In genomic region chr17:61460796-61461585, GRCh38 we compare ENCODE assay signal across 1 cellular context.
TF ChIP-seq lines count a peak whose summit lies in the region.

No MANE protein-coding gene starts in this region.

TF ChIP-seq in HepG2, 621 proteins besides CTCF, POLR2A, EP300 and RAD21 (continued from another document and continues in another):
- TF ChIP-seq, protein P1, sequence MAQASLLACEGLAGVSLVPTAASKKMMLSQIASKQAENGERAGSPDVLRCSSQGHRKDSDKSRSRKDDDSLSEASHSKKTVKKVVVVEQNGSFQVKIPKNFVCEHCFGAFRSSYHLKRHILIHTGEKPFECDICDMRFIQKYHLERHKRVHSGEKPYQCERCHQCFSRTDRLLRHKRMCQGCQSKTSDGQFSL (CRISPR knock-in tag; IDR thresholded peaks at IDR 0.05): no peak
- TF ChIP-seq TCF7 (IDR thresholded peaks at IDR 0.05; ENCODE audit: low read depth): peak; percentile 99
- TF ChIP-seq, protein P2, sequence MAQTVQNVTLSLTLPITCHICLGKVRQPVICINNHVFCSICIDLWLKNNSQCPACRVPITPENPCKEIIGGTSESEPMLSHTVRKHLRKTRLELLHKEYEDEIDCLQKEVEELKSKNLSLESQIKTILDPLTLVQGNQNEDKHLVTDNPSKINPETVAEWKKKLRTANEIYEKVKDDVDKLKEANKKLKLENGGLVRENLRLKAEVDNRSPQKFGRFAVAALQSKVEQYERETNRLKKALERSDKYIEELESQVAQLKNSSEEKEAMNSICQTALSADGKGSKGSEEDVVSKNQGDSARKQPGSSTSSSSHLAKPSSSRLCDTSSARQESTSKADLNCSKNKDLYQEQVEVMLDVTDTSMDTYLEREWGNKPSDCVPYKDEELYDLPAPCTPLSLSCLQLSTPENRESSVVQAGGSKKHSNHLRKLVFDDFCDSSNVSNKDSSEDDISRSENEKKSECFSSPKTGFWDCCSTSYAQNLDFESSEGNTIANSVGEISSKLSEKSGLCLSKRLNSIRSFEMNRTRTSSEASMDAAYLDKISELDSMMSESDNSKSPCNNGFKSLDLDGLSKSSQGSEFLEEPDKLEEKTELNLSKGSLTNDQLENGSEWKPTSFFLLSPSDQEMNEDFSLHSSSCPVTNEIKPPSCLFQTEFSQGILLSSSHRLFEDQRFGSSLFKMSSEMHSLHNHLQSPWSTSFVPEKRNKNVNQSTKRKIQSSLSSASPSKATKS (CRISPR knock-in tag; IDR thresholded peaks at IDR 0.05): no peak
- TF ChIP-seq RXRB (CRISPR knock-in tag; IDR thresholded peaks at IDR 0.05; ENCODE audit: borderline replicate concordance): peak; percentile 73
- no peak for TF ChIP-seq ELF4 (CRISPR knock-in tag; IDR thresholded peaks at IDR 0.05; ENCODE audit: borderline replicate concordance)
- no peak for TF ChIP-seq ZNF619 (CRISPR knock-in tag; IDR thresholded peaks at IDR 0.05)
- no peak for TF ChIP-seq ZNF136 (CRISPR knock-in tag; IDR thresholded peaks at IDR 0.05; ENCODE audit: low read depth)
- TF ChIP-seq PHF21A (CRISPR knock-in tag; IDR thresholded peaks at IDR 0.05): peak; percentile 82
- TF ChIP-seq ZNF382 (CRISPR knock-in tag; IDR thresholded peaks at IDR 0.05; ENCODE audit: borderline replicate concordance): no peak
- TF ChIP-seq, protein P3, sequence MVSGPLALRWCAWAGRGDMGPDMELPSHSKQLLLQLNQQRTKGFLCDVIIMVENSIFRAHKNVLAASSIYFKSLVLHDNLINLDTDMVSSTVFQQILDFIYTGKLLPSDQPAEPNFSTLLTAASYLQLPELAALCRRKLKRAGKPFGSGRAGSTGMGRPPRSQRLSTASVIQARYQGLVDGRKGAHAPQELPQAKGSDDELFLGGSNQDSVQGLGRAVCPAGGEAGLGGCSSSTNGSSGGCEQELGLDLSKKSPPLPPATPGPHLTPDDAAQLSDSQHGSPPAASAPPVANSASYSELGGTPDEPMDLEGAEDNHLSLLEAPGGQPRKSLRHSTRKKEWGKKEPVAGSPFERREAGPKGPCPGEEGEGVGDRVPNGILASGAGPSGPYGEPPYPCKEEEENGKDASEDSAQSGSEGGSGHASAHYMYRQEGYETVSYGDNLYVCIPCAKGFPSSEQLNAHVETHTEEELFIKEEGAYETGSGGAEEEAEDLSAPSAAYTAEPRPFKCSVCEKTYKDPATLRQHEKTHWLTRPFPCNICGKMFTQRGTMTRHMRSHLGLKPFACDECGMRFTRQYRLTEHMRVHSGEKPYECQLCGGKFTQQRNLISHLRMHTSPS (CRISPR knock-in tag; IDR thresholded peaks at IDR 0.05; ENCODE audit: low read depth): no peak
- TF ChIP-seq NFKBIZ (CRISPR knock-in tag; IDR thresholded peaks at IDR 0.05): 0 out of 2 replicates have a peak, but pooled peaks have one; percentile 39
- TF ChIP-seq CSRNP1 (CRISPR knock-in tag; IDR thresholded peaks at IDR 0.05): no peak
- no peak for TF ChIP-seq SIN3B (IDR thresholded peaks at IDR 0.05; ENCODE audit: low read length)
- TF ChIP-seq DR1 (CRISPR knock-in tag; IDR thresholded peaks at IDR 0.05): no peak
- TF ChIP-seq ZEB1 (IDR thresholded peaks at IDR 0.05; ENCODE audit: insufficient replicate concordance, low read depth): no peak
- no peak for TF ChIP-seq DZIP1 (CRISPR knock-in tag; IDR thresholded peaks at IDR 0.05)
- no peak for TF ChIP-seq SNAPC5 (CRISPR knock-in tag; IDR thresholded peaks at IDR 0.05; ENCODE audit: borderline replicate concordance)
- no peak for TF ChIP-seq TBP (CRISPR knock-in tag; IDR thresholded peaks at IDR 0.05)
- TF ChIP-seq, protein P4, sequence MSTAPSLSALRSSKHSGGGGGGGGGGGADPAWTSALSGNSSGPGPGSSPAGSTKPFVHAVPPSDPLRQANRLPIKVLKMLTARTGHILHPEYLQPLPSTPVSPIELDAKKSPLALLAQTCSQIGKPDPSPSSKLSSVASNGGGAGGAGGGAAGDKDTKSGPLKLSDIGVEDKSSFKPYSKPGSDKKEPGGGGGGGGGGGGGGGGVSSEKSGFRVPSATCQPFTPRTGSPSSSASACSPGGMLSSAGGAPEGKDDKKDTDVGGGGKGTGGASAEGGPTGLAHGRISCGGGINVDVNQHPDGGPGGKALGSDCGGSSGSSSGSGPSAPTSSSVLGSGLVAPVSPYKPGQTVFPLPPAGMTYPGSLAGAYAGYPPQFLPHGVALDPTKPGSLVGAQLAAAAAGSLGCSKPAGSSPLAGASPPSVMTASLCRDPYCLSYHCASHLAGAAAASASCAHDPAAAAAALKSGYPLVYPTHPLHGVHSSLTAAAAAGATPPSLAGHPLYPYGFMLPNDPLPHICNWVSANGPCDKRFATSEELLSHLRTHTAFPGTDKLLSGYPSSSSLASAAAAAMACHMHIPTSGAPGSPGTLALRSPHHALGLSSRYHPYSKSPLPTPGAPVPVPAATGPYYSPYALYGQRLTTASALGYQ (CRISPR knock-in tag; IDR thresholded peaks at IDR 0.05): peak; percentile 91
- no peak for TF ChIP-seq EEA1 (CRISPR knock-in tag; IDR thresholded peaks at IDR 0.05; ENCODE audit: borderline replicate concordance)
- TF ChIP-seq RELA (CRISPR knock-in tag; IDR thresholded peaks at IDR 0.05): no peak
- no peak for TF ChIP-seq ZNF367 (CRISPR knock-in tag; IDR thresholded peaks at IDR 0.05; ENCODE audit: borderline replicate concordance)
- TF ChIP-seq FLYWCH1 (CRISPR knock-in tag; IDR thresholded peaks at IDR 0.05): no peak
- TF ChIP-seq ZNF263 (CRISPR knock-in tag; IDR thresholded peaks at IDR 0.05): no peak
- TF ChIP-seq XRCC5 (optimal IDR thresholded peaks at IDR 0.05; ENCODE audit: low read length): peak; percentile 1
- no peak for TF ChIP-seq ZFP36L2 (CRISPR knock-in tag; IDR thresholded peaks at IDR 0.05)
- TF ChIP-seq, protein P5, sequence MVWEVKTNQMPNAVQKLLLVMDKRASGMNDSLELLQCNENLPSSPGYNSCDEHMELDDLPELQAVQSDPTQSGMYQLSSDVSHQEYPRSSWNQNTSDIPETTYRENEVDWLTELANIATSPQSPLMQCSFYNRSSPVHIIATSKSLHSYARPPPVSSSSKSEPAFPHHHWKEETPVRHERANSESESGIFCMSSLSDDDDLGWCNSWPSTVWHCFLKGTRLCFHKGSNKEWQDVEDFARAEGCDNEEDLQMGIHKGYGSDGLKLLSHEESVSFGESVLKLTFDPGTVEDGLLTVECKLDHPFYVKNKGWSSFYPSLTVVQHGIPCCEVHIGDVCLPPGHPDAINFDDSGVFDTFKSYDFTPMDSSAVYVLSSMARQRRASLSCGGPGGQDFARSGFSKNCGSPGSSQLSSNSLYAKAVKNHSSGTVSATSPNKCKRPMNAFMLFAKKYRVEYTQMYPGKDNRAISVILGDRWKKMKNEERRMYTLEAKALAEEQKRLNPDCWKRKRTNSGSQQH (CRISPR knock-in tag; IDR thresholded peaks at IDR 0.05; ENCODE audit: low read depth): 0 out of 2 replicates have a peak, but pooled peaks have one; percentile 25
- TF ChIP-seq SRSF1 (optimal IDR thresholded peaks at IDR 0.05; ENCODE audit: low read depth, low read length): no peak
- peak; percentile 92 for TF ChIP-seq CREM (IDR thresholded peaks at IDR 0.05)
- TF ChIP-seq CREM (CRISPR knock-in tag; IDR thresholded peaks at IDR 0.05): no peak
- TF ChIP-seq ZNF160 (CRISPR knock-in tag; IDR thresholded peaks at IDR 0.05): no peak
- no peak for TF ChIP-seq ZBTB38 (CRISPR knock-in tag; IDR thresholded peaks at IDR 0.05)
- no peak for TF ChIP-seq MBNL3 (CRISPR knock-in tag; conservative IDR thresholded peaks at IDR 0.05)
- TF ChIP-seq ESRRA (CRISPR knock-in tag; IDR thresholded peaks at IDR 0.05; ENCODE audit: low read depth): no peak
- peak; percentile 36; the same call in 1 of the 2 replicates for TF ChIP-seq IKZF5 (CRISPR knock-in tag; IDR thresholded peaks at IDR 0.05)
- TF ChIP-seq, protein P6, sequence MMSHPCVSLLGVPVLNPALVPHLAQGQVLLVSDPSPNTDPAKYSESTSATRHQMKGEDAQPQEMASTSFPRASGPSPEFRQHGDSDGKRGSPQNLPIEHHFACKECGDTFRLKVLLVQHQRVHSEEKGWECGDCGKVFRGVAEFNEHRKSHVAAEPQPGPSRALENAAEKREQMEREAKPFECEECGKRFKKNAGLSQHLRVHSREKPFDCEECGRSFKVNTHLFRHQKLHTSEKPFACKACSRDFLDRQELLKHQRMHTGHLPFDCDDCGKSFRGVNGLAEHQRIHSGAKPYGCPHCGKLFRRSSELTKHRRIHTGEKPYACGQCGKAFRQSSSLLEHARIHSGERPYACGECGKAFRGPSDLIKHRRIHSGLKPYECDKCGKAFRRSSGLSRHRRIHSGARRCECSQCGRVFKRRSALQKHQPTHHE (CRISPR knock-in tag; IDR thresholded peaks at IDR 0.05; ENCODE audit: borderline replicate concordance): no peak
- no peak for TF ChIP-seq ZNF784 (CRISPR knock-in tag; IDR thresholded peaks at IDR 0.05; ENCODE audit: borderline replicate concordance)
- no peak for TF ChIP-seq RFX1 (IDR thresholded peaks at IDR 0.05)
- no peak for TF ChIP-seq MLLT10 (CRISPR knock-in tag; IDR thresholded peaks at IDR 0.05)
- no peak for TF ChIP-seq ZNF615 (CRISPR knock-in tag; IDR thresholded peaks at IDR 0.05; ENCODE audit: borderline replicate concordance)
- no peak for TF ChIP-seq ZNF83 (CRISPR knock-in tag; IDR thresholded peaks at IDR 0.05; ENCODE audit: borderline replicate concordance)
- no peak for TF ChIP-seq NBN (conservative IDR thresholded peaks at IDR 0.05)
- no peak for TF ChIP-seq THAP9 (CRISPR knock-in tag; IDR thresholded peaks at IDR 0.05; ENCODE audit: borderline replicate concordance)
- no peak for TF ChIP-seq PHF20 (CRISPR knock-in tag; IDR thresholded peaks at IDR 0.05)
- TF ChIP-seq ZNF782 (CRISPR knock-in tag; IDR thresholded peaks at IDR 0.05; ENCODE audit: borderline replicate concordance): no peak
